In the genomic region with DNA sequence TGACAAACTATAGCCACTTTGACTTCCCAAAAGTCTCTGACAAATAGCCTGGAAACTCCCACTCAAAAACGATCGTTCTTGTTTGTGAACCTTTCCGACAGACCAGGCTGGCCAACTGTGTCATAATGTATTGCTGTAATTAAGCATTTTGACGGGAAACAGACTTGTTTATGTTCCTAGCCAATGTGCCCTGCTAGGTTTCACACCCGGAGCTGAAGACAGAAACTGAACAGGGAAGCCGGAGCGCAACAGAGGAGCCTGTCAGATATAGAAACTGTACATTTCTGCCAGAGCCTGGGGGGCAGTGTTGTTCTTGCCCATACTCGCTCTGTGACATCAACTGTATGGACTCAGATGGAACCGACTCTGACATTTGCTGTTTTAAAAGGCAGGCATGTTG, we compare ENCODE assay signal across 9 cellular contexts. TPM values are rescaled to one million over a fixed set of nuclear protein-coding genes. Genes with fewer than 3 reads are reported as not detected.
DNase-seq lines count a peak whose midpoint lies in the region; ATAC-seq and TF ChIP-seq lines count a peak whose summit lies in the region.
"Had no signal": no experiment of that assay in that cellular context is flagged by ENCODE, and none has a peak within 500 bp of the region (broad histone marks: within the 10 kb centered on the region; RNA-seq: fewer than 3 reads in every experiment).

No MANE protein-coding gene starts in this region.

- H3K4me1 ChIP-seq in CD4-positive, CD25-positive, alpha-beta regulatory T cell (ENCODE audit: control insufficient read depth, insufficient read depth, low read length, poor library complexity, severe bottlenecking), result no peaks in the 10 kb centered on the region
- H3K4me1 ChIP-seq in mammary epithelial cell (ENCODE audit: insufficient read depth, low read length), result peaks cover 2% of the 10 kb centered on the region

- DNase-seq in CD4-positive, CD25-positive, alpha-beta regulatory T cell, result peak in 2 of 3 donors; percentile 1 to 36
- peak; percentile 23 to 45 for DNase-seq in NOMO-1 (lab: John Stamatoyannopoulos, UW; ENCODE audit: unreplicated experiment in 2 of 2)
- peak; percentile 60 for DNase-seq in mammary epithelial cell
- peak; percentile 14 to 37 for DNase-seq in stimulated activated CD4-positive, alpha-beta T cell treated with anti-CD3 and anti-CD28 coated beads, Interleukin-2, amount 100 ng/mL, for 48 hours
- no peak for DNase-seq in NCI-H1105 treated with DMSO at 0.1 percent for 48 hours (lab: John Stamatoyannopoulos, UW)
- no peak for DNase-seq in AG08396 (ENCODE audit: low spot score)
- no peak for DNase-seq in NCI-H2171 (lab: John Stamatoyannopoulos, UW)

- no peak overlapping the region for H3K27ac Mint-ChIP-seq in CD4-positive, CD25-positive, alpha-beta regulatory T cell

- peak overlapping the region; percentile 73 for H3K4me2 ChIP-seq in mammary epithelial cell (ENCODE audit: insufficient read depth, low read depth, low read length)

- peak in 1 of 2 donors; percentile 21 for TF ChIP-seq CTCF in mammary epithelial cell (conservative IDR thresholded peaks at IDR 0.05 in 1 of 2, IDR thresholded peaks at IDR 0.05 in 1 of 2; ENCODE audit: extremely low read depth in 1 of 2, insufficient read depth in 1 of 2, low read depth in 1 of 2, low read length in 2 of 2)

- no peaks in the 10 kb centered on the region for H4K20me1 ChIP-seq in mammary epithelial cell (ENCODE audit: insufficient read depth, low read length)

- no TSS peak for BruUV-seq in mammary epithelial cell (replicated peaks; lab: Mats Ljungman, UMichigan)

- peaks cover 2% of the 10 kb centered on the region for H3K27me3 ChIP-seq in CD4-positive, CD25-positive, alpha-beta regulatory T cell (ENCODE audit: control insufficient read depth, insufficient read depth, low read length)
- no peaks in the 10 kb centered on the region for H3K27me3 ChIP-seq in mammary epithelial cell (ENCODE audit: insufficient read depth, low read length)

- H3K9me3 ChIP-seq in CD4-positive, CD25-positive, alpha-beta regulatory T cell (ENCODE audit: control insufficient read depth in 2 of 2, low read length in 2 of 2), result no peaks in the 10 kb centered on the region
- no peaks in the 10 kb centered on the region for H3K9me3 ChIP-seq in mammary epithelial cell (replicated peaks; ENCODE audit: insufficient read depth, low read length)

- H3K27ac ChIP-seq in CD4-positive, CD25-positive, alpha-beta regulatory T cell (ENCODE audit: insufficient read depth, low read length, poor library complexity, severe bottlenecking), result no peak overlapping the region
- peak overlapping the region; percentile 40 for H3K27ac ChIP-seq in mammary epithelial cell (ENCODE audit: insufficient read depth, low read depth, low read length)

- H3K9ac ChIP-seq in mammary epithelial cell (ENCODE audit: insufficient read depth, low read length), result no peak overlapping the region

- in situ Hi-C loops in mammary epithelial cell (cut with MboI; ENCODE audit: low sequenced_read_pairs in 2 of 2), result no loop called here

- no peaks in the 10 kb centered on the region for H3K36me3 Mint-ChIP-seq in CD4-positive, CD25-positive, alpha-beta regulatory T cell

- H3K36me3 ChIP-seq in CD4-positive, CD25-positive, alpha-beta regulatory T cell (ENCODE audit: control insufficient read depth, insufficient read depth, low read length), result no peaks in the 10 kb centered on the region
- H3K36me3 ChIP-seq in mammary epithelial cell (ENCODE audit: insufficient read depth, low read length), result no peaks in the 10 kb centered on the region

- H3K4me1 Mint-ChIP-seq in CD4-positive, CD25-positive, alpha-beta regulatory T cell, result peaks cover 0 to 5% (median 4%) of the 10 kb centered on the region in 4 donors

- H3K79me2 ChIP-seq in mammary epithelial cell (ENCODE audit: insufficient read depth, low read length), result no peaks in the 10 kb centered on the region

- H3K4me3 Mint-ChIP-seq in CD4-positive, CD25-positive, alpha-beta regulatory T cell, result peak overlapping the region in 2 of 4 donors; percentile 5 to 68

- peaks cover 22% of the 10 kb centered on the region for H3K27me3 Mint-ChIP-seq in CD4-positive, CD25-positive, alpha-beta regulatory T cell

- dilution Hi-C loops in mammary epithelial cell (cut with HindIII; ENCODE audit: low sequenced_read_pairs), result no loop called here

- peak in 1 of 2 donors; percentile 34 for ATAC-seq in CD4-positive, CD25-positive, alpha-beta regulatory T cell (ENCODE audit: low read depth in 2 of 2)
- ATAC-seq in GM21526 (IDR thresholded peaks at IDR 0.05; ENCODE audit: low FRiP score, unreplicated experiment), result peak; percentile 68

- CTCF ChIA-PET in mammary epithelial cell (lab: Charles Lee; ENCODE audit: low non-redundant PET), result no interaction called here

- no peaks in the 10 kb centered on the region for H3K9me3 Mint-ChIP-seq in CD4-positive, CD25-positive, alpha-beta regulatory T cell

- intact Hi-C loops in mammary epithelial cell (cut with micrococcal nuclease), result no loop called here

- under 1% methylated on average over 9 of the region's 9 CpGs for WGBS in mammary epithelial cell (ENCODE audit: low coverage, missing lambda C conversion rate)

- no peak overlapping the region for H3K4me3 ChIP-seq in CD4-positive, CD25-positive, alpha-beta regulatory T cell (ENCODE audit: low read depth, low read length)
- peak overlapping the region; percentile 0 to 38 (median 23) for H3K4me3 ChIP-seq in mammary epithelial cell (replicated peaks in 1 of 3; ENCODE audit: insufficient read depth in 1 of 3, low read depth in 2 of 3, low read length in 3 of 3)

- peak overlapping the region; percentile 93 for H2AFZ ChIP-seq in mammary epithelial cell (ENCODE audit: low read depth, low read length)

RNA-seq across cellular contexts. Expression of a gene that starts 55.3 kb away (rescaled TPM):
- not detected for total RNA-seq in CD4-positive, CD25-positive, alpha-beta regulatory T cell
- not detected for polyA plus RNA-seq in CD4-positive, CD25-positive, alpha-beta regulatory T cell
- not detected for total RNA-seq in mammary epithelial cell
- polyA plus RNA-seq in mammary epithelial cell, result not detected
- not detected for polyA minus RNA-seq in mammary epithelial cell
- total RNA-seq: kidney epithelial cell had no signal

Comparison
In these comparisons a context has a peak if more than half of its experiments do, and no peak if none do; other contexts are left out.
1. DNase-seq: peak in CD4-positive, CD25-positive, alpha-beta regulatory T cell (2 of 3), NOMO-1 (2 of 2), mammary epithelial cell (single experiment) and stimulated activated CD4-positive, alpha-beta T cell treated with anti-CD3 and anti-CD28 coated beads, Interleukin-2, amount 100 ng/mL, for 48 hours (2 of 2); none in NCI-H1105 treated with DMSO at 0.1 percent for 48 hours (single experiment), AG08396 (single experiment) and NCI-H2171 (single experiment).